In genomic region chr20:38620501-38620900, GRCh38 we compare ENCODE assay signal across 25 cellular contexts. TPM values are rescaled to one million over a fixed set of nuclear protein-coding genes. Genes with fewer than 3 reads are reported as not detected.
"Had no signal": no experiment of that assay in that cellular context is flagged by ENCODE, and none has a peak within 500 bp of the region (broad histone marks: within the 10 kb centered on the region; RNA-seq: fewer than 3 reads in every experiment).

No MANE protein-coding gene starts in this region.

- H3K27ac Mint-ChIP-seq: activated naive CD4-positive, alpha-beta T cell treated with anti-CD3 and anti-CD28 coated beads, Interleukin-2, amount 50 U/mL, for 72 hours; IgD-negative memory B cell; T-helper 1 cell treated with Interleukin-12 subunit alpha and Interleukin-12 subunit beta and Interleukin-4 antibody, amounts not matched to agents 30 μg/mL and 1 μg/mL, for 36 hours had no signal

- H3K9ac ChIP-seq: KMS-11 had no signal

- H3K4me3 ChIP-seq: cardiac muscle cell had no signal

- H3K4me3 Mint-ChIP-seq: activated T-cell treated with anti-CD3 and anti-CD28 coated beads, Interleukin-2, amount 50 U/mL, for 4 hours; IgD-negative memory B cell; T-helper 1 cell treated with Interleukin-12 subunit alpha and Interleukin-12 subunit beta and Interleukin-4 antibody, amounts not matched to agents 30 μg/mL and 1 μg/mL, for 36 hours had no signal

- H3K9me3 Mint-ChIP-seq: activated naive CD4-positive, alpha-beta T cell treated with anti-CD3 and anti-CD28 coated beads, Interleukin-2, amount 50 U/mL, for 72 hours; T-helper 1 cell treated with Interleukin-12 subunit alpha and Interleukin-12 subunit beta and Interleukin-4 antibody, amounts not matched to agents 30 μg/mL and 1 μg/mL, for 36 hours had no signal

- H3K36me3 Mint-ChIP-seq: activated naive CD4-positive, alpha-beta T cell treated with anti-CD3 and anti-CD28 coated beads, Interleukin-2, amount 50 U/mL, for 72 hours had no signal

- H3K36me3 ChIP-seq: brain microvascular endothelial cell, cardiac muscle cell had no signal

- H3K27ac ChIP-seq: brain microvascular endothelial cell, cardiac muscle cell, KMS-11 had no signal

- DNase-seq: activated CD4-positive, alpha-beta T cell treated with anti-CD3 and anti-CD28 coated beads for 48 hours; activated CD4-positive, alpha-beta T cell treated with anti-CD3 and anti-CD28 coated beads, Interleukin-2, amount 50 U/mL, for 4 hours; activated CD4-positive, CD25-positive, alpha-beta regulatory T cell treated with anti-CD3 and anti-CD28 coated beads, Interleukin-2, amount 50 U/mL, for 72 hours; activated CD8-positive, alpha-beta memory T cell treated with anti-CD3 and anti-CD28 coated beads for 24 hours; activated effector memory CD4-positive, alpha-beta T cell treated with anti-CD3 and anti-CD28 coated beads, Interleukin-2, amount 50 U/mL, for 16 hours; activated naive CD4-positive, alpha-beta T cell treated with Interleukin-2 at 50 U/mL for 16 hours; activated T-cell treated with anti-CD3 and anti-CD28 coated beads, Interleukin-2, amount 50 U/mL, for 4 hours; brain microvascular endothelial cell; MV-4-11; NCI-H1092 treated with DMSO at 0.1 percent for 48 hours; NCI-H1417 treated with DMSO at 0.1 percent for 48 hours; NCI-H187; NCI-H446 treated with DMSO at 0.1 percent for 48 hours; NCI-H524 treated with DMSO at 0.1 percent for 48 hours; NCI-H82; PC-3; SHP77 had no signal

- H3K27me3 ChIP-seq: cardiac muscle cell had no signal

- H3K4me2 ChIP-seq: KMS-11 had no signal

RNA-seq across cellular contexts. Expression of gene ARHGAP40, which starts 18.9 kb away (rescaled TPM):
- total RNA-seq: activated naive CD4-positive, alpha-beta T cell treated with anti-CD3 and anti-CD28 coated beads, Interleukin-2, amount 50 U/mL, for 72 hours; activated T-cell treated with anti-CD3 and anti-CD28 coated beads, Interleukin-2, amount 50 U/mL, for 4 hours; cardiac muscle cell; MCF 10A; PC-3 had no signal
- polyA plus RNA-seq: cardiac muscle cell, IgD-negative memory B cell had no signal

RNA-seq across cellular contexts. Expression of gene ADIG, which starts 39.5 kb away (rescaled TPM):
- total RNA-seq: activated naive CD4-positive, alpha-beta T cell treated with anti-CD3 and anti-CD28 coated beads, Interleukin-2, amount 50 U/mL, for 72 hours; activated T-cell treated with anti-CD3 and anti-CD28 coated beads, Interleukin-2, amount 50 U/mL, for 4 hours; astrocyte; cardiac muscle cell; MCF 10A; PC-3; SK-MEL-5 had no signal
- polyA plus RNA-seq: cardiac muscle cell, IgD-negative memory B cell had no signal
